ENCODE assay signal across 20 cellular contexts in genomic region chr4:95193391-95194224, GRCh38.
A peak's percentile ranks its signal among the peaks of the same experiment; 100 is the strongest.
DNase-seq lines count a peak whose midpoint lies in the region; ATAC-seq and TF ChIP-seq lines count a peak whose summit lies in the region.
"Had no signal": no experiment of that assay in that cellular context is flagged by ENCODE, and none has a peak within 500 bp of the region (broad histone marks: within the 10 kb centered on the region; RNA-seq: fewer than 3 reads in every experiment).

No MANE protein-coding gene starts in this region.

- 27 to 49% methylated on average over 22 of the region's 22 CpGs for WGBS in heart right ventricle, 2 donors

- 0 out of 2 replicates have a peak, but pooled peaks cover 4% of the 10 kb centered on the region for H3K9me2 ChIP-seq in GM23338 (ENCODE audit: insufficient read depth)

- no peak overlapping the region for H2AFZ ChIP-seq in GM23338

- TF ChIP-seq CTCF in GM23338 (conservative IDR thresholded peaks at IDR 0.05; ENCODE audit: low read depth in 2 of 2) (no peak), heart right ventricle (IDR thresholded peaks at IDR 0.05) (no peak)

- H3K36me3 Mint-ChIP-seq in GM23338 (ENCODE audit: low read depth): no peaks in the 10 kb centered on the region

- DNase-seq in GM23338 (ENCODE audit: low spot score) (no peak), SK-N-DZ (ENCODE audit: low spot score) (peak; percentile 43), heart right ventricle (no peak), pons (ENCODE audit: low spot score) (peak; percentile 60), RKO (ENCODE audit: low spot score) (no peak)
- no peak for DNase-seq in activated CD4-positive, alpha-beta T cell treated with anti-CD3 and anti-CD28 coated beads for 1 hour
- DNase-seq: amniotic stem cell; DMS153; NCI-H1930; NCI-H510A; Peyer's patch; stimulated activated CD4-positive, alpha-beta T cell treated with anti-CD3 and anti-CD28 coated beads, Interleukin-4, amount 100 ng/mL, for 24 hours; stimulated activated CD8-positive, alpha-beta memory T cell treated with anti-CD3 and anti-CD28 coated beads, Interleukin-4, amount 100 ng/mL, for 48 hours; SW 1271; testis had no signal

- H3K4me1 ChIP-seq in GM23338 (ENCODE audit: insufficient read depth): no peaks in the 10 kb centered on the region
- peaks cover 0 to 6% (median 0%) of the 10 kb centered on the region in 9 donors for H3K4me1 ChIP-seq in heart right ventricle
- H3K4me1 ChIP-seq: Peyer's patch had no signal

- no peaks in the 10 kb centered on the region for H3K79me2 ChIP-seq in GM23338 (replicated peaks; ENCODE audit: insufficient read depth)

- H3K4me1 Mint-ChIP-seq in GM23338: peaks cover 2% of the 10 kb centered on the region
- H3K4me1 Mint-ChIP-seq: B cell had no signal

- no peak overlapping the region for H3K4me2 ChIP-seq in GM23338

- H3K27me3 ChIP-seq in GM23338 (ENCODE audit: insufficient read depth) (no peaks in the 10 kb centered on the region), heart right ventricle (peaks cover 0 to 6% (median 0%) of the 10 kb centered on the region in 7 donors)
- H3K27me3 ChIP-seq: Peyer's patch, testis had no signal

- ATAC-seq in GM23338 (peak; percentile 26; the same call in 1 of the 3 replicates), heart right ventricle (peak in 5 of 8 donors; percentile 22 to 59 (median 37)), HG02973 (IDR thresholded peaks at IDR 0.05; ENCODE audit: unreplicated experiment) (no peak)

- H3K36me3 ChIP-seq in GM23338 (ENCODE audit: insufficient read depth) (no peaks in the 10 kb centered on the region), heart right ventricle (no peaks in the 10 kb centered on the region)
- H3K36me3 ChIP-seq: Peyer's patch had no signal

- H3K4me3 ChIP-seq in GM23338 (no peak overlapping the region), heart right ventricle (peak overlapping the region in 1 of 10 donors; percentile 20)
- H3K4me3 ChIP-seq: Peyer's patch, testis had no signal

- H3F3A ChIP-seq in GM23338 (replicated peaks; ENCODE audit: low read depth): no peaks in the 10 kb centered on the region

- H3K9me3 Mint-ChIP-seq in GM23338: no peaks in the 10 kb centered on the region
- H3K9me3 Mint-ChIP-seq: activated T-helper 2 cell treated with anti-CD3 and anti-CD28 coated beads, Interferon-gamma antibody, Interleukin-2, Interleukin-4, amounts not matched to agents 10 μg/mL and 5 μg/mL and 100 μg/mL, durations not matched to agents 14 hours and 24 hours and 36 hours had no signal

- no peaks in the 10 kb centered on the region for H3K9me3 ChIP-seq in heart right ventricle
- H3K9me3 ChIP-seq: Peyer's patch, testis had no signal

- intact Hi-C loops in heart right ventricle (cut with DNase I): no loop called here

- H3K4me3 Mint-ChIP-seq in GM23338: no peak overlapping the region
- H3K4me3 Mint-ChIP-seq: B cell, memory B cell had no signal

- no peak overlapping the region for H3K27ac Mint-ChIP-seq in GM23338
- H3K27ac Mint-ChIP-seq: activated T-helper 2 cell treated with anti-CD3 and anti-CD28 coated beads, Interferon-gamma antibody, Interleukin-2, Interleukin-4, amounts not matched to agents 10 μg/mL and 5 μg/mL and 100 μg/mL, durations not matched to agents 14 hours and 24 hours and 36 hours; B cell had no signal

- H3K27ac ChIP-seq in GM23338 (ENCODE audit: low read depth) (no peak overlapping the region), heart right ventricle (no peak overlapping the region)
- H3K27ac ChIP-seq: Peyer's patch, testis, VCaP had no signal

- H3K27me3 Mint-ChIP-seq in GM23338 (ENCODE audit: insufficient read depth, low read depth, poor library complexity): peaks cover 12% of the 10 kb centered on the region
- H3K27me3 Mint-ChIP-seq: B cell had no signal

- H4K20me1 ChIP-seq in GM23338 (replicated peaks; ENCODE audit: insufficient read depth): no peaks in the 10 kb centered on the region; the same call in 1 of the 2 replicates

TF ChIP-seq in GM23338, 12 proteins besides CTCF, POLR2A, EP300 and RAD21 (continues in another document):
- TF ChIP-seq EZH2 (IDR thresholded peaks at IDR 0.05; ENCODE audit: low read depth, unreplicated experiment): no peak
- no peak for TF ChIP-seq CREB1 (CRISPR knock-in tag; IDR thresholded peaks at IDR 0.05; ENCODE audit: low read depth)
- TF ChIP-seq EZH2phosphoT487 (IDR thresholded peaks at IDR 0.05; ENCODE audit: unreplicated experiment): no peak
- TF ChIP-seq, protein P1, sequence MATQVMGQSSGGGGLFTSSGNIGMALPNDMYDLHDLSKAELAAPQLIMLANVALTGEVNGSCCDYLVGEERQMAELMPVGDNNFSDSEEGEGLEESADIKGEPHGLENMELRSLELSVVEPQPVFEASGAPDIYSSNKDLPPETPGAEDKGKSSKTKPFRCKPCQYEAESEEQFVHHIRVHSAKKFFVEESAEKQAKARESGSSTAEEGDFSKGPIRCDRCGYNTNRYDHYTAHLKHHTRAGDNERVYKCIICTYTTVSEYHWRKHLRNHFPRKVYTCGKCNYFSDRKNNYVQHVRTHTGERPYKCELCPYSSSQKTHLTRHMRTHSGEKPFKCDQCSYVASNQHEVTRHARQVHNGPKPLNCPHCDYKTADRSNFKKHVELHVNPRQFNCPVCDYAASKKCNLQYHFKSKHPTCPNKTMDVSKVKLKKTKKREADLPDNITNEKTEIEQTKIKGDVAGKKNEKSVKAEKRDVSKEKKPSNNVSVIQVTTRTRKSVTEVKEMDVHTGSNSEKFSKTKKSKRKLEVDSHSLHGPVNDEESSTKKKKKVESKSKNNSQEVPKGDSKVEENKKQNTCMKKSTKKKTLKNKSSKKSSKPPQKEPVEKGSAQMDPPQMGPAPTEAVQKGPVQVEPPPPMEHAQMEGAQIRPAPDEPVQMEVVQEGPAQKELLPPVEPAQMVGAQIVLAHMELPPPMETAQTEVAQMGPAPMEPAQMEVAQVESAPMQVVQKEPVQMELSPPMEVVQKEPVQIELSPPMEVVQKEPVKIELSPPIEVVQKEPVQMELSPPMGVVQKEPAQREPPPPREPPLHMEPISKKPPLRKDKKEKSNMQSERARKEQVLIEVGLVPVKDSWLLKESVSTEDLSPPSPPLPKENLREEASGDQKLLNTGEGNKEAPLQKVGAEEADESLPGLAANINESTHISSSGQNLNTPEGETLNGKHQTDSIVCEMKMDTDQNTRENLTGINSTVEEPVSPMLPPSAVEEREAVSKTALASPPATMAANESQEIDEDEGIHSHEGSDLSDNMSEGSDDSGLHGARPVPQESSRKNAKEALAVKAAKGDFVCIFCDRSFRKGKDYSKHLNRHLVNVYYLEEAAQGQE (IDR thresholded peaks at IDR 0.05; ENCODE audit: unreplicated experiment): no peak
- TF ChIP-seq STAT1 (IDR thresholded peaks at IDR 0.05; ENCODE audit: unreplicated experiment): no peak
- TF ChIP-seq, protein P2, sequence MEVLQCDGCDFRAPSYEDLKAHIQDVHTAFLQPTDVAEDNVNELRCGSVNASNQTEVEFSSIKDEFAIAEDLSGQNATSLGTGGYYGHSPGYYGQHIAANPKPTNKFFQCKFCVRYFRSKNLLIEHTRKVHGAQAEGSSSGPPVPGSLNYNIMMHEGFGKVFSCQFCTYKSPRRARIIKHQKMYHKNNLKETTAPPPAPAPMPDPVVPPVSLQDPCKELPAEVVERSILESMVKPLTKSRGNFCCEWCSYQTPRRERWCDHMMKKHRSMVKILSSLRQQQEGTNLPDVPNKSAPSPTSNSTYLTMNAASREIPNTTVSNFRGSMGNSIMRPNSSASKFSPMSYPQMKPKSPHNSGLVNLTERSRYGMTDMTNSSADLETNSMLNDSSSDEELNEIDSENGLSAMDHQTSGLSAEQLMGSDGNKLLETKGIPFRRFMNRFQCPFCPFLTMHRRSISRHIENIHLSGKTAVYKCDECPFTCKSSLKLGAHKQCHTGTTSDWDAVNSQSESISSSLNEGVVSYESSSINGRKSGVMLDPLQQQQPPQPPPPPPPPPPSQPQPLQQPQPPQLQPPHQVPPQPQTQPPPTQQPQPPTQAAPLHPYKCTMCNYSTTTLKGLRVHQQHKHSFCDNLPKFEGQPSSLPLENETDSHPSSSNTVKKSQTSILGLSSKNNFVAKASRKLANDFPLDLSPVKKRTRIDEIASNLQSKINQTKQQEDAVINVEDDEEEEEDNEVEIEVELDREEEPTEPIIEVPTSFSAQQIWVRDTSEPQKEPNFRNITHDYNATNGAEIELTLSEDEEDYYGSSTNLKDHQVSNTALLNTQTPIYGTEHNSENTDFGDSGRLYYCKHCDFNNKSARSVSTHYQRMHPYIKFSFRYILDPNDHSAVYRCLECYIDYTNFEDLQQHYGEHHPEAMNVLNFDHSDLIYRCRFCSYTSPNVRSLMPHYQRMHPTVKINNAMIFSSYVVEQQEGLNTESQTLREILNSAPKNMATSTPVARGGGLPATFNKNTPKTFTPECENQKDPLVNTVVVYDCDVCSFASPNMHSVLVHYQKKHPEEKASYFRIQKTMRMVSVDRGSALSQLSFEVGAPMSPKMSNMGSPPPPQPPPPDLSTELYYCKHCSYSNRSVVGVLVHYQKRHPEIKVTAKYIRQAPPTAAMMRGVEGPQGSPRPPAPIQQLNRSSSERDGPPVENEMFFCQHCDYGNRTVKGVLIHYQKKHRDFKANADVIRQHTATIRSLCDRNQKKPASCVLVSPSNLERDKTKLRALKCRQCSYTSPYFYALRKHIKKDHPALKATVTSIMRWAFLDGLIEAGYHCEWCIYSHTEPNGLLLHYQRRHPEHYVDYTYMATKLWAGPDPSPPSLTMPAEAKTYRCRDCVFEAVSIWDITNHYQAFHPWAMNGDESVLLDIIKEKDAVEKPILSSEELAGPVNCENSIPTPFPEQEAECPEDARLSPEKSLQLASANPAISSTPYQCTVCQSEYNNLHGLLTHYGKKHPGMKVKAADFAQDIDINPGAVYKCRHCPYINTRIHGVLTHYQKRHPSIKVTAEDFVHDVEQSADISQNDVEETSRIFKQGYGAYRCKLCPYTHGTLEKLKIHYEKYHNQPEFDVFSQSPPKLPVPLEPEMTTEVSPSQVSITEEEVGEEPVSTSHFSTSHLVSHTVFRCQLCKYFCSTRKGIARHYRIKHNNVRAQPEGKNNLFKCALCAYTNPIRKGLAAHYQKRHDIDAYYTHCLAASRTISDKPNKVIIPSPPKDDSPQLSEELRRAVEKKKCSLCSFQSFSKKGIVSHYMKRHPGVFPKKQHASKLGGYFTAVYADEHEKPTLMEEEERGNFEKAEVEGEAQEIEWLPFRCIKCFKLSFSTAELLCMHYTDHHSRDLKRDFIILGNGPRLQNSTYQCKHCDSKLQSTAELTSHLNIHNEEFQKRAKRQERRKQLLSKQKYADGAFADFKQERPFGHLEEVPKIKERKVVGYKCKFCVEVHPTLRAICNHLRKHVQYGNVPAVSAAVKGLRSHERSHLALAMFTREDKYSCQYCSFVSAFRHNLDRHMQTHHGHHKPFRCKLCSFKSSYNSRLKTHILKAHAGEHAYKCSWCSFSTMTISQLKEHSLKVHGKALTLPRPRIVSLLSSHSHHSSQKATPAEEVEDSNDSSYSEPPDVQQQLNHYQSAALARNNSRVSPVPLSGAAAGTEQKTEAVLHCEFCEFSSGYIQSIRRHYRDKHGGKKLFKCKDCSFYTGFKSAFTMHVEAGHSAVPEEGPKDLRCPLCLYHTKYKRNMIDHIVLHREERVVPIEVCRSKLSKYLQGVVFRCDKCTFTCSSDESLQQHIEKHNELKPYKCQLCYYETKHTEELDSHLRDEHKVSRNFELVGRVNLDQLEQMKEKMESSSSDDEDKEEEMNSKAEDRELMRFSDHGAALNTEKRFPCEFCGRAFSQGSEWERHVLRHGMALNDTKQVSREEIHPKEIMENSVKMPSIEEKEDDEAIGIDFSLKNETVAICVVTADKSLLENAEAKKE (CRISPR knock-in tag; IDR thresholded peaks at IDR 0.05): no peak

Comparison
In these comparisons a context has a peak if more than half of its experiments do, and no peak if none do; other contexts are left out.
1. DNase-seq: peak in SK-N-DZ (single experiment) and pons (single experiment); none in GM23338 (single experiment), heart right ventricle (0 of 2), RKO (single experiment) and activated CD4-positive, alpha-beta T cell treated with anti-CD3 and anti-CD28 coated beads for 1 hour (single experiment).